8 cellular contexts compared by ENCODE assay signal in the genomic region with DNA sequence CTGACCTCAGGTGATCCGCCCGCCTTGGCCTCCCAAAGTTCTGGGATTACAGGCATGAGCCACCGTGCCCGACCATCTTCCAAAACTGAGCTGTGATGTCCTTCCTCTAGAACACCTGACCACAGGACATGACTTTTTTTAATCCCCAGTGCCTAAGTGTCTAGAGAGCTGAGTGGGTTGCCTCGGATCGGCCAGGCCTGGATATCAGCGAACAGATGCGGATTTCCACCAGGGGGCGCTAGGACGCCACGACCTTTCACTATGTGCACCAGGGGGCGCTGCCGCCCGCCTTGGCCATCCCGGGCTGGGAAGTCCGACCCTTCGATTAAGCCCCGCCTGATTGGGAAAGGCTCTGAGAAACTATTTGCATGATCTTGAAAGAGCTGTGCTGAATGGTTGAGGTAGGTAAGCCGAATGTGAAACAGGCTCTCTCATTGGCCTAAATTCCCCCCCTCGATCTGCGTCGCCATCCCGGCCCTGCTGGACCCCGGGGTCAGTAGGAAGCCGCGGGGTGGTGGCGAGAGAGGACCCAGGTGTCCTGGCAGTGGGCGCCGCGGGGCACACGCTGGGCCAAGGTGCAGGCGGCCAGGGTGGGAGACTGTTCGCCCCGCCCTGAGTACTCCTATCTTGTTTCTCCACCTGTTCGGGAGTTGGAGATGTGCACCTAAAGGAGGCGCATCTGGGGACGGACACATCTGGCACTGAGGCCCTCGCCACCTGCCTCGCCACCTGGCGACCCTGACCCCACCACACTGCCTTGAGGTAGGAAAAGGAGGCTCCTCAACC.
DNase-seq lines count a peak whose midpoint lies in the region; ATAC-seq and FAIRE-seq lines count a peak whose summit lies in the region.

A gene with protein sequence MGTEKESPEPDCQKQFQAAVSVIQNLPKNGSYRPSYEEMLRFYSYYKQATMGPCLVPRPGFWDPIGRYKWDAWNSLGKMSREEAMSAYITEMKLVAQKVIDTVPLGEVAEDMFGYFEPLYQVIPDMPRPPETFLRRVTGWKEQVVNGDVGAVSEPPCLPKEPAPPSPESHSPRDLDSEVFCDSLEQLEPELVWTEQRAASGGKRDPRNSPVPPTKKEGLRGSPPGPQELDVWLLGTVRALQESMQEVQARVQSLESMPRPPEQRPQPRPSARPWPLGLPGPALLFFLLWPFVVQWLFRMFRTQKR (plus strand): TSS at position 496 of the 786 bp plus-strand sequence. CDS start 458 bp downstream, outside the sequence.

- DNase-seq in GM19238 (ENCODE audit: insufficient read length, low spot score): peak; percentile 96
- peak; percentile 98 to 99 for DNase-seq in NCI-H524 (lab: John Stamatoyannopoulos, UW)
- peak; percentile 97 for DNase-seq in activated CD4-positive, alpha-beta T cell treated with anti-CD3 and anti-CD28 coated beads for 4 hours
- DNase-seq in stimulated activated CD4-positive, alpha-beta T cell treated with anti-CD3 and anti-CD28 coated beads, Interleukin-1b, Interleukin-23, amount 100 ng/mL, for 4 hours (ENCODE audit: low read depth in 2 of 2): peak; percentile 96 to 99

- peak within 1 kb of the TSS; percentile 99 for H3K4me2 ChIP-seq in BLaER1

- no peaks in the 10 kb centered on the region for H3K36me3 ChIP-seq in BLaER1

- peak; percentile 21 for FAIRE-seq in colon (lab: Jason Lieb, UNC)

- ATAC-seq in HG03442 (IDR thresholded peaks at IDR 0.05; ENCODE audit: unreplicated experiment): peak; percentile 73

- no peaks in the 10 kb centered on the region for H4K20me1 ChIP-seq in BLaER1

- H3K27me3 ChIP-seq in BLaER1: no peaks in the 10 kb centered on the region
- H3K27me3 ChIP-seq in layer of hippocampus (ENCODE audit: control insufficient read depth, insufficient read depth, low read length): no peaks in the 10 kb centered on the region

- H3K4me3 ChIP-seq in BLaER1: peak within 1 kb of the TSS; percentile 78

- no peaks in the 10 kb centered on the region for H3K9me3 ChIP-seq in BLaER1

- peaks cover 42% of the 10 kb centered on the region for H3K4me1 ChIP-seq in BLaER1

- peak within 1 kb of the TSS; percentile 81 for H3K9ac ChIP-seq in BLaER1

- H3K27ac ChIP-seq in BLaER1 (peak within 1 kb of the TSS; percentile 81), layer of hippocampus (ENCODE audit: low read depth, low read length) (peak within 1 kb of the TSS; percentile 77)

Comparison
In these comparisons a context has a peak if more than half of its experiments do, and no peak if none do; other contexts are left out.
1. Peak in every context shown above with its lines: DNase-seq, ATAC-seq, H3K4me3 ChIP-seq and H3K27ac ChIP-seq.